ENCODE assay signal across 1 cellular context in genomic region chr14:61968207-61968606, GRCh38.
TF ChIP-seq lines count a peak whose summit lies in the region.

No MANE protein-coding gene starts in this region.

TF ChIP-seq in GM23338, 12 proteins besides CTCF, POLR2A, EP300 and RAD21:
- TF ChIP-seq REST (IDR thresholded peaks at IDR 0.05; ENCODE audit: unreplicated experiment), result no peak
- no peak for TF ChIP-seq POLR2AphosphoS5 (IDR thresholded peaks at IDR 0.05; ENCODE audit: low read depth)
- no peak for TF ChIP-seq ZNF331 (CRISPR knock-in tag; IDR thresholded peaks at IDR 0.05; ENCODE audit: low read depth)
- no peak for TF ChIP-seq NANOG (IDR thresholded peaks at IDR 0.05; ENCODE audit: borderline replicate concordance)
- no peak for TF ChIP-seq ZNF114 (CRISPR knock-in tag; IDR thresholded peaks at IDR 0.05)
- TF ChIP-seq STAT1 (IDR thresholded peaks at IDR 0.05; ENCODE audit: unreplicated experiment), result no peak
- no peak for TF ChIP-seq EZH2phosphoT487 (IDR thresholded peaks at IDR 0.05; ENCODE audit: unreplicated experiment)
